Comparison of ENCODE assay signal across 1 cellular context in the genomic region with DNA sequence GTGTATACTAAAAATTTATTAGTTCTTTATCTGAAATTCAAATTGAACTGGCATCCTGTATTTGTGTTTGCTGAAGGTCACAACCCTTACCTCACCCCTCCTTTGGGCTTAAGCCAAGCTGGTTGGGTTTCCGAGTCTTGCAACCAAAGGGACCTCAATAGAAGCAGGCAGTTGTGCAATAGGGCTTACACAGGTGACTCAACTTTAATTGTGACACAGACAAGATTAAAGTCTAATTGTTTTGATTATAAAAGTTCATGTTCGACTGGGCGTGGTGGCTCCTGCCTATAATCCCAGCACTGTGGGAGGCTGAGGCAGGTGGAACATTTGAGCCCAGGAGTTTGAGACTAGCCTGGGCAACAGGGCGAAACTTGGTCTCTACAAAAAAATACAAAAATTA.
TF ChIP-seq lines count a peak whose summit lies in the region.

No MANE protein-coding gene starts in this region.

TF ChIP-seq in HepG2, 621 proteins besides CTCF, POLR2A, EP300 and RAD21 (continued from another document):
- TF ChIP-seq, protein P1, sequence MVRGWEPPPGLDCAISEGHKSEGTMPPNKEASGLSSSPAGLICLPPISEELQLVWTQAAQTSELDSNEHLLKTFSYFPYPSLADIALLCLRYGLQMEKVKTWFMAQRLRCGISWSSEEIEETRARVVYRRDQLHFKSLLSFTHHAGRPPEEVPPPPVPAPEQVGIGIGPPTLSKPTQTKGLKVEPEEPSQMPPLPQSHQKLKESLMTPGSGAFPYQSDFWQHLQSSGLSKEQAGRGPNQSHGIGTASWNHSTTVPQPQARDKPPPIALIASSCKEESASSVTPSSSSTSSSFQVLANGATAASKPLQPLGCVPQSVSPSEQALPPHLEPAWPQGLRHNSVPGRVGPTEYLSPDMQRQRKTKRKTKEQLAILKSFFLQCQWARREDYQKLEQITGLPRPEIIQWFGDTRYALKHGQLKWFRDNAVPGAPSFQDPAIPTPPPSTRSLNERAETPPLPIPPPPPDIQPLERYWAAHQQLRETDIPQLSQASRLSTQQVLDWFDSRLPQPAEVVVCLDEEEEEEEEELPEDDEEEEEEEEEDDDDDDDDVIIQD (CRISPR knock-in tag; IDR thresholded peaks at IDR 0.05; ENCODE audit: low read depth), result 0 out of 2 replicates have a peak, but pooled peaks have one; percentile 52
- TF ChIP-seq THAP11 (CRISPR knock-in tag; IDR thresholded peaks at IDR 0.05) (peak; percentile 40; the same call in 1 of the 2 replicates), ZNF644 (CRISPR knock-in tag; IDR thresholded peaks at IDR 0.05; ENCODE audit: low read depth) (peak; percentile 82), GATAD2A (CRISPR knock-in tag; IDR thresholded peaks at IDR 0.05) (peak; percentile 68), RXRB (CRISPR knock-in tag; IDR thresholded peaks at IDR 0.05; ENCODE audit: borderline replicate concordance) (peak; percentile 46; the same call in 1 of the 2 replicates), HHEX (CRISPR knock-in tag; IDR thresholded peaks at IDR 0.05) (no peak), ZSCAN25 (CRISPR knock-in tag; IDR thresholded peaks at IDR 0.05) (peak; percentile 74), SKI (IDR thresholded peaks at IDR 0.05; ENCODE audit: partially characterized antibody) (peak; percentile 30), HNF4A (CRISPR knock-in tag; IDR thresholded peaks at IDR 0.05) (peak; percentile 19; the same call in 1 of the 2 replicates), TBX2 (CRISPR knock-in tag; IDR thresholded peaks at IDR 0.05; ENCODE audit: borderline replicate concordance) (0 out of 2 replicates have a peak, but pooled peaks have one; percentile 22), RARA (CRISPR knock-in tag; IDR thresholded peaks at IDR 0.05) (peak; percentile 51), ZNF782 (CRISPR knock-in tag; IDR thresholded peaks at IDR 0.05; ENCODE audit: borderline replicate concordance) (no peak), SMC3 (IDR thresholded peaks at IDR 0.05; ENCODE audit: low read length) (peak; percentile 5; the same call in 1 of the 2 replicates), ZBTB3 (CRISPR knock-in tag; IDR thresholded peaks at IDR 0.05; ENCODE audit: borderline replicate concordance, low read depth) (no peak), CEBPB (IDR thresholded peaks at IDR 0.05; ENCODE audit: borderline replicate concordance, low read depth, low read length) (peak; percentile 95), ISX (CRISPR knock-in tag; conservative IDR thresholded peaks at IDR 0.05) (no peak), SOX6 (IDR thresholded peaks at IDR 0.05) (no peak), SOX6 (CRISPR knock-in tag; IDR thresholded peaks at IDR 0.05) (peak; percentile 32; the same call in 1 of the 2 replicates), NCOR1 (IDR thresholded peaks at IDR 0.05; ENCODE audit: borderline replicate concordance, low read length) (0 out of 2 replicates have a peak, but pooled peaks have one; percentile 28)
- TF ChIP-seq, protein P2, sequence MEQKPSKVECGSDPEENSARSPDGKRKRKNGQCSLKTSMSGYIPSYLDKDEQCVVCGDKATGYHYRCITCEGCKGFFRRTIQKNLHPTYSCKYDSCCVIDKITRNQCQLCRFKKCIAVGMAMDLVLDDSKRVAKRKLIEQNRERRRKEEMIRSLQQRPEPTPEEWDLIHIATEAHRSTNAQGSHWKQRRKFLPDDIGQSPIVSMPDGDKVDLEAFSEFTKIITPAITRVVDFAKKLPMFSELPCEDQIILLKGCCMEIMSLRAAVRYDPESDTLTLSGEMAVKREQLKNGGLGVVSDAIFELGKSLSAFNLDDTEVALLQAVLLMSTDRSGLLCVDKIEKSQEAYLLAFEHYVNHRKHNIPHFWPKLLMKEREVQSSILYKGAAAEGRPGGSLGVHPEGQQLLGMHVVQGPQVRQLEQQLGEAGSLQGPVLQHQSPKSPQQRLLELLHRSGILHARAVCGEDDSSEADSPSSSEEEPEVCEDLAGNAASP (CRISPR knock-in tag; IDR thresholded peaks at IDR 0.05; ENCODE audit: borderline replicate concordance), result no peak
- TF ChIP-seq, protein P3, sequence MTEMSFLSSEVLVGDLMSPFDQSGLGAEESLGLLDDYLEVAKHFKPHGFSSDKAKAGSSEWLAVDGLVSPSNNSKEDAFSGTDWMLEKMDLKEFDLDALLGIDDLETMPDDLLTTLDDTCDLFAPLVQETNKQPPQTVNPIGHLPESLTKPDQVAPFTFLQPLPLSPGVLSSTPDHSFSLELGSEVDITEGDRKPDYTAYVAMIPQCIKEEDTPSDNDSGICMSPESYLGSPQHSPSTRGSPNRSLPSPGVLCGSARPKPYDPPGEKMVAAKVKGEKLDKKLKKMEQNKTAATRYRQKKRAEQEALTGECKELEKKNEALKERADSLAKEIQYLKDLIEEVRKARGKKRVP (CRISPR knock-in tag; IDR thresholded peaks at IDR 0.05), result peak in 1 of 2 experiments; percentile 54; a peak in 1 of 4 replicates
- TF ChIP-seq, protein P4, sequence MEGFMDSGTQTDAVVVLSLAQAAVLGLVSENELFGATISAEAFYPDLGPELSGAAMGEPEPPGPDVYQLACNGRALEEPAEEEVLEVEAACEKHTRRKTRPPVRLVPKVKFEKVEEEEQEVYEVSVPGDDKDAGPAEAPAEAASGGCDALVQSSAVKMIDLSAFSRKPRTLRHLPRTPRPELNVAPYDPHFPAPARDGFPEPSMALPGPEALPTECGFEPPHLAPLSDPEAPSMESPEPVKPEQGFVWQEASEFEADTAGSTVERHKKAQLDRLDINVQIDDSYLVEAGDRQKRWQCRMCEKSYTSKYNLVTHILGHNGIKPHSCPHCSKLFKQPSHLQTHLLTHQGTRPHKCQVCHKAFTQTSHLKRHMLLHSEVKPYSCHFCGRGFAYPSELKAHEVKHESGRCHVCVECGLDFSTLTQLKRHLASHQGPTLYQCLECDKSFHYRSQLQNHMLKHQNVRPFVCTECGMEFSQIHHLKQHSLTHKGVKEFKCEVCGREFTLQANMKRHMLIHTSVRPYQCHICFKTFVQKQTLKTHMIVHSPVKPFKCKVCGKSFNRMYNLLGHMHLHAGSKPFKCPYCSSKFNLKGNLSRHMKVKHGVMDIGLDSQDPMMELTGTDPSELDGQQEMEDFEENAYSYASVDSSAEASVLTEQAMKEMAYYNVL (CRISPR knock-in tag; IDR thresholded peaks at IDR 0.05; ENCODE audit: borderline replicate concordance), result no peak
- TF ChIP-seq, protein P5, sequence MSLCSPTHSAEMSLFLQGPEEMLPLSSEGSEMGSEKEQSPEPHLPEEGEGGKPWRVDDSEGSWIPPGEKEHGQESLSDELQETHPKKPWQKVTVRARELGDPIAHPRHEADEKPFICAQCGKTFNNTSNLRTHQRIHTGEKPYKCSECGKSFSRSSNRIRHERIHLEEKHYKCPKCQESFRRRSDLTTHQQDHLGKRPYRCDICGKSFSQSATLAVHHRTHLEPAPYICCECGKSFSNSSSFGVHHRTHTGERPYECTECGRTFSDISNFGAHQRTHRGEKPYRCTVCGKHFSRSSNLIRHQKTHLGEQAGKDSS (CRISPR knock-in tag; IDR thresholded peaks at IDR 0.05; ENCODE audit: borderline replicate concordance, low read depth), result no peak
- TF ChIP-seq, protein P6, sequence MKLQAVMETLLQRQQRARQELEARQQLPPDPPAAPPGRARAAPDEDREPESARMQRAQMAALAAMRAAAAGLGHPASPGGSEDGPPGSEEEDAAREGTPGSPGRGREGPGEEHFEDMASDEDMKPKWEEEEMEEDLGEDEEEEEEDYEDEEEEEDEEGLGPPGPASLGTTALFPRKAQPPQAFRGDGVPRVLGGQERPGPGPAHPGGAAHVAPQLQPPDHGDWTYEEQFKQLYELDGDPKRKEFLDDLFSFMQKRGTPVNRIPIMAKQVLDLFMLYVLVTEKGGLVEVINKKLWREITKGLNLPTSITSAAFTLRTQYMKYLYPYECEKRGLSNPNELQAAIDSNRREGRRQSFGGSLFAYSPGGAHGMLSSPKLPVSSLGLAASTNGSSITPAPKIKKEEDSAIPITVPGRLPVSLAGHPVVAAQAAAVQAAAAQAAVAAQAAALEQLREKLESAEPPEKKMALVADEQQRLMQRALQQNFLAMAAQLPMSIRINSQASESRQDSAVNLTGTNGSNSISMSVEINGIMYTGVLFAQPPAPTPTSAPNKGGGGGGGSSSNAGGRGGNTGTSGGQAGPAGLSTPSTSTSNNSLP (IDR thresholded peaks at IDR 0.05; ENCODE audit: low read depth, low read length), result peak; percentile 54; the same call in 1 of the 2 replicates
